In the genomic region with DNA sequence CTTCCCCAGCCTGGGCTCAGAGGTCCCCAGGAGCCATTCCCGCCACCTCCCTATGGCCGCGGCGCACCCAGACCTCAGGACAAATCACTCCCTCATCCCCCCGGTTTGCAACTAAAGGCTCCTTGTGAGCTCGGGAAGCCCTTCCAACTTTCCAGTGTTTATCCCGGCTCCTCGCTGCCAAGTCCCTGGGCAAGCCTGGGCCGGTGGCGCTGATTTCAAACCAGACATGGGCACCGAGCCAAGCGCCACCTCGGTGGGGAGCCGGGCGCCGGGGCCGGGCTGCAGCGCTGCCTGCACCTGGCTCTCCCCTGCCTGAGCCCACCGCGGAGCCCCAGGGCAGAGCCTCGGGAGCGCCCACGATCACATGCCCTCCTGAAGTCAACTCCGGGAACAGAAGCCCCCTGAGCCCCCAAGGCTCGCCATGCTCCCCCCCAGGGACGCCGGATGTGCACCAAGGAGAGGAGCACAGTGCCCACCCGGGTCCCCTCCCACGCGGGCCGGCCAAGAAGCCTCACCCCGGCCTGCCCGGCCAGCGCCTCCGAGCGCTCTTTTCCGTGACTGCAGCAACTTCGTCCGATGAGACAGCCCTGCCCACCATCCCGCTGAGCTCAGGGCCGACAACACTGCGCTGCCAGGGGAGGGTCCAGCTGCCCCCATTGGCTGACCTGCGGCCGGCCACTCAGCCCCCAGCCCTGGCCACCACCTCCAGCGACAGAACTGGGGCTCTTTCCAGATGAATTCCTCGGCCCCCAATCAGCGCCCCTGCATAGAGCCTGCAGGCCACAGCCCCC, we compare ENCODE assay signal across 8 cellular contexts. TPM values are rescaled to one million over a fixed set of nuclear protein-coding genes. Genes with fewer than 3 reads are reported as not detected.
DNase-seq lines count a peak whose midpoint lies in the region; FAIRE-seq lines count a peak whose summit lies in the region.

No MANE protein-coding gene starts in this region.

- H3K36me3 ChIP-seq in duodenal mucosa (ENCODE audit: control insufficient read depth in 1 of 2, insufficient read depth in 2 of 2, low read length in 2 of 2) (peaks cover 2 to 14% of the 10 kb centered on the region in 2 donors), mesodermal cell (ENCODE audit: control insufficient read depth, insufficient read depth, low read length) (peaks cover 9% of the 10 kb centered on the region)

- H3K9me3 ChIP-seq in duodenal mucosa (ENCODE audit: control insufficient read depth in 1 of 2, low read length in 2 of 2) (no peaks in the 10 kb centered on the region), mesodermal cell (ENCODE audit: control insufficient read depth, low read length) (no peaks in the 10 kb centered on the region)

- H3K9ac ChIP-seq in duodenal mucosa (ENCODE audit: low read depth in 1 of 2, low read length in 2 of 2): peak overlapping the region; percentile 32 to 34

- peak; percentile 88 for DNase-seq in D341Med (ENCODE audit: low spot score)
- peak; percentile 88 for DNase-seq in NCI-H446 treated with DMSO at 0.1 percent for 48 hours (lab: John Stamatoyannopoulos, UW)
- peak; percentile 63 for DNase-seq in urothelium cell line (ENCODE audit: low spot score)
- no peak for DNase-seq in activated effector memory CD4-positive, alpha-beta T cell treated with anti-CD3 and anti-CD28 coated beads, Interleukin-2, amount 50 U/mL, for 16 hours
- no peak for DNase-seq in SKM-1 (lab: John Stamatoyannopoulos, UW; ENCODE audit: unreplicated experiment)
- DNase-seq in activated CD4-positive, CD25-positive, alpha-beta regulatory T cell treated with anti-CD3 and anti-CD28 coated beads, Interleukin-2, amount 50 U/mL, for 72 hours: no peak

- H3K4me3 ChIP-seq in duodenal mucosa (ENCODE audit: low read depth in 1 of 2, low read length in 2 of 2) (peak overlapping the region; percentile 54 to 55), mesodermal cell (ENCODE audit: extremely low read depth, insufficient read depth, low read length, poor library complexity, severe bottlenecking) (no peak overlapping the region)

- 87% methylated on average over 39 to 47 of the region's 47 CpGs for WGBS in mesodermal cell (ENCODE audit: insufficient coverage in 2 of 2), 2 experiments

- H3K27me3 ChIP-seq in duodenal mucosa (ENCODE audit: control insufficient read depth in 1 of 2, insufficient read depth in 2 of 2, low read length in 2 of 2): no peaks in the 10 kb centered on the region

- FAIRE-seq in urothelium cell line (lab: Jason Lieb, UNC): peak; percentile 23

- H3K4me1 ChIP-seq in duodenal mucosa (ENCODE audit: control insufficient read depth in 1 of 2, insufficient read depth in 2 of 2, low read length in 2 of 2): peaks cover 51 to 54% of the 10 kb centered on the region in 2 donors
- H3K4me1 ChIP-seq in mesodermal cell (ENCODE audit: control insufficient read depth, insufficient read depth, low read length, poor library complexity, severe bottlenecking): peaks cover 68% of the 10 kb centered on the region

- H3K27ac ChIP-seq in duodenal mucosa (ENCODE audit: low read depth, low read length) (peak overlapping the region; percentile 94), mesodermal cell (ENCODE audit: low read depth, low read length, severe bottlenecking) (peak overlapping the region; percentile 96)

RNA-seq across cellular contexts. Expression of gene NCOR2, which starts 50.0 kb away (rescaled TPM):
- 156 TPM for polyA plus RNA-seq in mesodermal cell (2013, experiment 1 of 2)
- 115 TPM for polyA plus RNA-seq in mesodermal cell (2013, experiment 2 of 2)

Comparison
In these comparisons a context has a peak if more than half of its experiments do, and no peak if none do; other contexts are left out.
1. DNase-seq: peak in D341Med (single experiment), NCI-H446 treated with DMSO at 0.1 percent for 48 hours (single experiment) and urothelium cell line (single experiment); none in activated effector memory CD4-positive, alpha-beta T cell treated with anti-CD3 and anti-CD28 coated beads, Interleukin-2, amount 50 U/mL, for 16 hours (single experiment), SKM-1 (single experiment) and activated CD4-positive, CD25-positive, alpha-beta regulatory T cell treated with anti-CD3 and anti-CD28 coated beads, Interleukin-2, amount 50 U/mL, for 72 hours (single experiment).